28 cellular contexts compared by ENCODE assay signal in genomic region chr17:2475056-2475455, GRCh38.
"Had no signal": no experiment of that assay in that cellular context is flagged by ENCODE, and none has a peak within 500 bp of the region (broad histone marks: within the 10 kb centered on the region; RNA-seq: fewer than 3 reads in every experiment).

No MANE protein-coding gene starts in this region.

- H3K36me3 ChIP-seq: ovary, uterus had no signal

- H2AFZ ChIP-seq: neural progenitor cell, parathyroid adenoma had no signal

- H3K9me3 ChIP-seq: ovary, psoas muscle, right lobe of liver, sigmoid colon, stomach, thoracic aorta, thyroid gland, tibial nerve, upper lobe of right lung, uterus had no signal

- H3K27ac Mint-ChIP-seq: natural killer cell; nephron; neural progenitor cell; progenitor cell of endocrine pancreas; stimulated activated effector memory CD8-positive, alpha-beta T cell treated with anti-CD3 and anti-CD28 coated beads, Interleukin-12 subunit alpha, Interleukin-12 subunit beta, amount 100 ng/mL, for 72 hours; stimulated activated naive B cell treated with anti-CD40 and anti-IgM and Interleukin-4, amounts not matched to agents 10 μg/mL and 1 μg/mL and 100 μg/mL, for 72 hours; stimulated activated naive CD8-positive, alpha-beta T cell treated with anti-CD3 and anti-CD28 coated beads, Interleukin-15, Interleukin-2, amounts not matched to agents 100 ng/mL and 50 ng/mL, for 24 hours; type B pancreatic cell had no signal

- H3K27ac ChIP-seq: neural progenitor cell, ovary, parathyroid adenoma, psoas muscle, right lobe of liver, sigmoid colon, stomach, thoracic aorta, thyroid gland, tibial nerve, upper lobe of right lung, uterus had no signal

- H3K4me1 ChIP-seq: neural progenitor cell, parathyroid adenoma, psoas muscle, right lobe of liver, sigmoid colon, stomach, thyroid gland, tibial nerve, upper lobe of right lung, uterus had no signal

- H3K4me3 Mint-ChIP-seq: natural killer cell; nephron; neural progenitor cell; stimulated activated effector memory CD8-positive, alpha-beta T cell treated with anti-CD3 and anti-CD28 coated beads, Interleukin-12 subunit alpha, Interleukin-12 subunit beta, amount 100 ng/mL, for 72 hours; stimulated activated naive B cell treated with anti-CD40 and anti-IgM and Interleukin-4, amounts not matched to agents 10 μg/mL and 1 μg/mL and 100 μg/mL, for 72 hours; stimulated activated naive CD8-positive, alpha-beta T cell treated with anti-CD3 and anti-CD28 coated beads, Interleukin-15, Interleukin-2, amounts not matched to agents 100 ng/mL and 50 ng/mL, for 24 hours; type B pancreatic cell had no signal

- DNase-seq: natural killer cell; occipital lobe; ovary; posterior cingulate gyrus; psoas muscle; right cardiac atrium; right lobe of liver; sigmoid colon; small intestine; stimulated activated CD4-positive, alpha-beta T cell treated with anti-CD3 and anti-CD28 coated beads, Interleukin-15, amount 100 ng/mL, for 24 hours; stimulated activated CD4-positive, alpha-beta T cell treated with anti-CD3 and anti-CD28 coated beads, Interleukin-2, amount 100 ng/mL, for 24 hours; stimulated activated CD4-positive, alpha-beta T cell treated with anti-CD3 and anti-CD28 coated beads, Interleukin-2, amount 100 ng/mL, for 48 hours; stimulated activated CD4-positive, alpha-beta T cell treated with anti-CD3 and anti-CD28 coated beads, Interleukin-4, amount 100 ng/mL, for 24 hours; stimulated activated naive B cell treated with anti-CD40 and anti-IgM and Interleukin-4, amounts not matched to agents 10 μg/mL and 1 μg/mL and 100 μg/mL, for 72 hours; stimulated activated naive CD4-positive, alpha-beta T cell treated with Interleukin-2 at 50 U/mL for 16 hours; stomach; thyroid gland; upper lobe of right lung; uterus had no signal

- H3K9me3 Mint-ChIP-seq: natural killer cell; nephron; neural progenitor cell; stimulated activated effector memory CD8-positive, alpha-beta T cell treated with anti-CD3 and anti-CD28 coated beads, Interleukin-12 subunit alpha, Interleukin-12 subunit beta, amount 100 ng/mL, for 72 hours; stimulated activated naive B cell treated with anti-CD40 and anti-IgM and Interleukin-4, amounts not matched to agents 10 μg/mL and 1 μg/mL and 100 μg/mL, for 72 hours; stimulated activated naive CD8-positive, alpha-beta T cell treated with anti-CD3 and anti-CD28 coated beads, Interleukin-15, Interleukin-2, amounts not matched to agents 100 ng/mL and 50 ng/mL, for 24 hours; type B pancreatic cell had no signal

- H3K4me1 Mint-ChIP-seq: nephron; neural progenitor cell; stimulated activated effector memory CD8-positive, alpha-beta T cell treated with anti-CD3 and anti-CD28 coated beads, Interleukin-12 subunit alpha, Interleukin-12 subunit beta, amount 100 ng/mL, for 72 hours had no signal

- H3K9ac ChIP-seq: neural progenitor cell, parathyroid adenoma had no signal

- H3K27me3 Mint-ChIP-seq: progenitor cell of endocrine pancreas; stimulated activated naive B cell treated with anti-CD40 and anti-IgM and Interleukin-4, amounts not matched to agents 10 μg/mL and 1 μg/mL and 100 μg/mL, for 72 hours; stimulated activated naive CD8-positive, alpha-beta T cell treated with anti-CD3 and anti-CD28 coated beads, Interleukin-15, Interleukin-2, amounts not matched to agents 100 ng/mL and 50 ng/mL, for 24 hours; type B pancreatic cell had no signal

- ATAC-seq: natural killer cell; psoas muscle; right cardiac atrium; right lobe of liver; stimulated activated effector memory CD8-positive, alpha-beta T cell treated with anti-CD3 and anti-CD28 coated beads, Interleukin-12 subunit alpha, Interleukin-12 subunit beta, amount 100 ng/mL, for 72 hours; stimulated activated naive B cell treated with anti-CD40 and anti-IgM and Interleukin-4, amounts not matched to agents 10 μg/mL and 1 μg/mL and 100 μg/mL, for 72 hours; upper lobe of right lung had no signal

- H3K4me3 ChIP-seq: neural progenitor cell, ovary, psoas muscle, right lobe of liver, sigmoid colon, stomach, thoracic aorta, thyroid gland, tibial nerve, upper lobe of right lung, uterus had no signal

- H3K4me2 ChIP-seq: neural progenitor cell had no signal

- H3K27me3 ChIP-seq: neural progenitor cell, ovary, right lobe of liver, sigmoid colon, stomach, thyroid gland, tibial nerve, upper lobe of right lung, uterus had no signal

- FAIRE-seq: small intestine had no signal
